16 cellular contexts compared by ENCODE assay signal in genomic region chr11:113365895-113366294, GRCh38. TPM values are rescaled to one million over a fixed set of nuclear protein-coding genes. Genes with fewer than 3 reads are reported as not detected.
DNase-seq lines count a peak whose midpoint lies in the region; ATAC-seq and TF ChIP-seq lines count a peak whose summit lies in the region.
"Had no signal": no experiment of that assay in that cellular context is flagged by ENCODE, and none has a peak within 500 bp of the region (broad histone marks: within the 10 kb centered on the region; RNA-seq: fewer than 3 reads in every experiment).

No MANE protein-coding gene starts in this region.

- H3K36me3 ChIP-seq in mucosa of descending colon (ENCODE audit: low read depth), result no peaks in the 10 kb centered on the region

- peak; percentile 11 for DNase-seq in activated CD8-positive, alpha-beta T cell treated with anti-CD3 and anti-CD28 coated beads for 36 hours
- DNase-seq in activated CD8-positive, alpha-beta T cell treated with anti-CD3 and anti-CD28 coated beads, Interleukin-2, amount 10 ng/mL, durations not matched to agents 7 days and 5 days, result no peak
- DNase-seq in DMS53 (lab: John Stamatoyannopoulos, UW) (peak; percentile 65), NCI-H748 treated with DMSO at 0.1 percent for 48 hours (lab: John Stamatoyannopoulos, UW) (no peak), mucosa of descending colon (no peak), NCI-H2171 treated with DMSO at 0.1 percent for 48 hours (lab: John Stamatoyannopoulos, UW) (no peak)
- DNase-seq in activated naive CD8-positive, alpha-beta T cell treated with anti-CD3 and anti-CD28 coated beads for 36 hours, result no peak
- DNase-seq in stimulated activated naive CD4-positive, alpha-beta T cell treated with Interleukin-2 at 50 U/mL for 16 hours (lab: John Stamatoyannopoulos, UW), result peak; percentile 1
- DNase-seq: EL, IMR-90, NCI-H1436, NCI-H226, NCI-H82 had no signal

- H3K4me3 ChIP-seq in mucosa of descending colon, result no peak overlapping the region
- H3K4me3 ChIP-seq: SK-N-MC had no signal

- no peaks in the 10 kb centered on the region for H3K4me1 ChIP-seq in mucosa of descending colon (ENCODE audit: low read depth)

- POLR2A ChIA-PET in activated CD8-positive, alpha-beta T cell treated with anti-CD3 and anti-CD28 coated beads for 36 hours (lab: Charles Lee), result no interaction called here
- POLR2A ChIA-PET in activated CD8-positive, alpha-beta T cell treated with anti-CD3 and anti-CD28 coated beads, Interleukin-2, amount 10 ng/mL, durations not matched to agents 7 days and 5 days (lab: Charles Lee), result no interaction called here

- no peak for ATAC-seq in activated CD8-positive, alpha-beta T cell treated with anti-CD3 and anti-CD28 coated beads for 36 hours
- no peak for ATAC-seq in activated CD8-positive, alpha-beta T cell treated with anti-CD3 and anti-CD28 coated beads, Interleukin-2, amount 10 ng/mL, durations not matched to agents 7 days and 5 days
- ATAC-seq in mucosa of descending colon, result no peak

- H3K9me3 ChIP-seq in mucosa of descending colon, result no peaks in the 10 kb centered on the region

- TF ChIP-seq CTCF in activated CD8-positive, alpha-beta T cell treated with anti-CD3 and anti-CD28 coated beads for 36 hours (IDR thresholded peaks at IDR 0.05), result no peak
- TF ChIP-seq CTCF in mucosa of descending colon (IDR thresholded peaks at IDR 0.05), result no peak

- H3K27me3 Mint-ChIP-seq in activated CD8-positive, alpha-beta T cell treated with anti-CD3 and anti-CD28 coated beads for 36 hours, result no peaks in the 10 kb centered on the region
- H3K27me3 Mint-ChIP-seq in activated CD8-positive, alpha-beta T cell treated with anti-CD3 and anti-CD28 coated beads, Interleukin-2, amount 10 ng/mL, durations not matched to agents 7 days and 5 days (ENCODE audit: low read depth), result no peaks in the 10 kb centered on the region
- H3K27me3 Mint-ChIP-seq in activated naive CD8-positive, alpha-beta T cell treated with anti-CD3 and anti-CD28 coated beads for 36 hours, result no peaks in the 10 kb centered on the region

- CTCF ChIA-PET in activated CD8-positive, alpha-beta T cell treated with anti-CD3 and anti-CD28 coated beads for 36 hours (lab: Charles Lee), result no interaction called here
- CTCF ChIA-PET in activated CD8-positive, alpha-beta T cell treated with anti-CD3 and anti-CD28 coated beads, Interleukin-2, amount 10 ng/mL, durations not matched to agents 7 days and 5 days (lab: Charles Lee), result no interaction called here

- H3K4me3 Mint-ChIP-seq in activated CD8-positive, alpha-beta T cell treated with anti-CD3 and anti-CD28 coated beads for 36 hours, result no peak overlapping the region
- H3K4me3 Mint-ChIP-seq in activated CD8-positive, alpha-beta T cell treated with anti-CD3 and anti-CD28 coated beads, Interleukin-2, amount 10 ng/mL, durations not matched to agents 7 days and 5 days, result no peak overlapping the region
- no peak overlapping the region for H3K4me3 Mint-ChIP-seq in activated naive CD8-positive, alpha-beta T cell treated with anti-CD3 and anti-CD28 coated beads for 36 hours

- H3K36me3 Mint-ChIP-seq in activated CD8-positive, alpha-beta T cell treated with anti-CD3 and anti-CD28 coated beads for 36 hours (ENCODE audit: low read depth), result no peaks in the 10 kb centered on the region
- H3K36me3 Mint-ChIP-seq in activated CD8-positive, alpha-beta T cell treated with anti-CD3 and anti-CD28 coated beads, Interleukin-2, amount 10 ng/mL, durations not matched to agents 7 days and 5 days (ENCODE audit: low read depth), result no peaks in the 10 kb centered on the region
- H3K36me3 Mint-ChIP-seq in activated naive CD8-positive, alpha-beta T cell treated with anti-CD3 and anti-CD28 coated beads for 36 hours, result peaks cover 5% of the 10 kb centered on the region

- intact Hi-C loops in activated CD8-positive, alpha-beta T cell treated with anti-CD3 and anti-CD28 coated beads for 36 hours (cut with micrococcal nuclease), result no loop called here
- intact Hi-C loops in mucosa of descending colon (cut with DNase I, micrococcal nuclease), result no loop called here

- H3K4me1 Mint-ChIP-seq in activated CD8-positive, alpha-beta T cell treated with anti-CD3 and anti-CD28 coated beads for 36 hours (ENCODE audit: low read depth), result peaks cover 20% of the 10 kb centered on the region
- peaks cover 17% of the 10 kb centered on the region for H3K4me1 Mint-ChIP-seq in activated CD8-positive, alpha-beta T cell treated with anti-CD3 and anti-CD28 coated beads, Interleukin-2, amount 10 ng/mL, durations not matched to agents 7 days and 5 days (ENCODE audit: low read depth)
- H3K4me1 Mint-ChIP-seq in activated naive CD8-positive, alpha-beta T cell treated with anti-CD3 and anti-CD28 coated beads for 36 hours, result peaks cover 29% of the 10 kb centered on the region

- H3K9me3 Mint-ChIP-seq in activated CD8-positive, alpha-beta T cell treated with anti-CD3 and anti-CD28 coated beads for 36 hours, result no peaks in the 10 kb centered on the region
- H3K9me3 Mint-ChIP-seq in activated CD8-positive, alpha-beta T cell treated with anti-CD3 and anti-CD28 coated beads, Interleukin-2, amount 10 ng/mL, durations not matched to agents 7 days and 5 days (ENCODE audit: insufficient read depth), result no peaks in the 10 kb centered on the region
- H3K9me3 Mint-ChIP-seq in activated naive CD8-positive, alpha-beta T cell treated with anti-CD3 and anti-CD28 coated beads for 36 hours, result no peaks in the 10 kb centered on the region

- peak overlapping the region; percentile 22 for H3K27ac Mint-ChIP-seq in activated CD8-positive, alpha-beta T cell treated with anti-CD3 and anti-CD28 coated beads for 36 hours
- H3K27ac Mint-ChIP-seq in activated CD8-positive, alpha-beta T cell treated with anti-CD3 and anti-CD28 coated beads, Interleukin-2, amount 10 ng/mL, durations not matched to agents 7 days and 5 days, result no peak overlapping the region
- peak overlapping the region; percentile 56 for H3K27ac Mint-ChIP-seq in activated naive CD8-positive, alpha-beta T cell treated with anti-CD3 and anti-CD28 coated beads for 36 hours

RNA-seq across cellular contexts. Expression of gene ANKK1, which starts 21.7 kb away (rescaled TPM):
- total RNA-seq in activated CD8-positive, alpha-beta T cell treated with anti-CD3 and anti-CD28 coated beads for 36 hours, result not detected
- total RNA-seq in activated CD8-positive, alpha-beta T cell treated with anti-CD3 and anti-CD28 coated beads, Interleukin-2, amount 10 ng/mL, durations not matched to agents 7 days and 5 days, result not detected
- total RNA-seq in activated naive CD8-positive, alpha-beta T cell treated with anti-CD3 and anti-CD28 coated beads for 36 hours, result under 1 TPM; 0.14 to 0.23 TPM
- total RNA-seq in mucosa of descending colon, result under 1 TPM; 0.19 to 0.28 (median 0.26) TPM
- total RNA-seq: HT-29, IMR-90 had no signal

RNA-seq across cellular contexts. Expression of gene TTC12, which starts 51.5 kb away (rescaled TPM):
- total RNA-seq in activated CD8-positive, alpha-beta T cell treated with anti-CD3 and anti-CD28 coated beads for 36 hours, result 1 to 10 TPM; 5.7 to 6.7 TPM
- total RNA-seq in activated CD8-positive, alpha-beta T cell treated with anti-CD3 and anti-CD28 coated beads, Interleukin-2, amount 10 ng/mL, durations not matched to agents 7 days and 5 days, result 1 to 10 TPM; 4.5 to 5.2 TPM
- total RNA-seq in activated naive CD8-positive, alpha-beta T cell treated with anti-CD3 and anti-CD28 coated beads for 36 hours, result 10 to 100 TPM; 14.5 to 16.4 TPM
- total RNA-seq in mucosa of descending colon, result 10 to 100 TPM; 13.5 to 20.7 (median 16.6) TPM
- total RNA-seq: A673 had no signal

Comparison
In these comparisons a context has a peak if more than half of its experiments do, and no peak if none do; other contexts are left out.
1. DNase-seq: peak in activated CD8-positive, alpha-beta T cell treated with anti-CD3 and anti-CD28 coated beads for 36 hours (single experiment), DMS53 (single experiment) and stimulated activated naive CD4-positive, alpha-beta T cell treated with Interleukin-2 at 50 U/mL for 16 hours (single experiment); none in activated CD8-positive, alpha-beta T cell treated with anti-CD3 and anti-CD28 coated beads, Interleukin-2, amount 10 ng/mL, durations not matched to agents 7 days and 5 days (single experiment), activated naive CD8-positive, alpha-beta T cell treated with anti-CD3 and anti-CD28 coated beads for 36 hours (single experiment), NCI-H748 treated with DMSO at 0.1 percent for 48 hours (single experiment), mucosa of descending colon (0 of 3) and NCI-H2171 treated with DMSO at 0.1 percent for 48 hours (single experiment).